15 cellular contexts compared by ENCODE assay signal in the genomic region with DNA sequence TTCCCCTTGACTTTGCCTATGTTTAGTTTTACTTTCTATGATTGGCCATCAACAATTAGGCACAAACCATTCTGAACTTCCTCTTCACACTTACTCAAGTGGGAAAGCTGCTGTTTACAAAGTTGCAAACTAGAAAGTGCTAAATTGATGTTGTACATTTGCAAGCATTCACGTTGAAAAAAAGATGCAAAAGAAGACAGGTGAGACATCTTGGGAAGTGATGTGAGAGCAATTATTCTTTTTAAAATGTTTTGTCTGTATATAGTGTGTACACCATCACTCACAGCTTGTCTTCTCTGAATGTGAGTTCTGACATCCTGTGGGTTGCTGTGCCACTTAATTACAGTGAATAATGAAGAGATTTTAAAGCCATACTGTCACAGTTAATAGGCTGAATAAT.
"Had no signal": no experiment of that assay in that cellular context is flagged by ENCODE, and none has a peak within 500 bp of the region (broad histone marks: within the 10 kb centered on the region; RNA-seq: fewer than 3 reads in every experiment).

No MANE protein-coding gene starts in this region.

- H3K4me1 ChIP-seq: esophagus muscularis mucosa, neural progenitor cell, right lobe of liver, suprapubic skin had no signal

- H3K27ac ChIP-seq: brain microvascular endothelial cell, esophagus muscularis mucosa, neural progenitor cell, ovary, right lobe of liver, suprapubic skin had no signal

- H3K9ac ChIP-seq: neural progenitor cell had no signal

- H3K36me3 ChIP-seq: brain microvascular endothelial cell, esophagus muscularis mucosa, neural progenitor cell, ovary, right lobe of liver, suprapubic skin had no signal

- H3K9me3 ChIP-seq: esophagus muscularis mucosa, ovary, right lobe of liver, suprapubic skin had no signal

- H3K4me3 ChIP-seq: esophagus muscularis mucosa, lung, neural progenitor cell, ovary, right lobe of liver, smooth muscle cell, suprapubic skin had no signal

- H3K27me3 ChIP-seq: brain microvascular endothelial cell, esophagus muscularis mucosa, neural progenitor cell, ovary, right lobe of liver, suprapubic skin had no signal

- H3K4me2 ChIP-seq: neural progenitor cell, smooth muscle cell had no signal

- DNase-seq: activated B cell treated with CpG ODN at 0.5 μM for 24 hours; activated CD4-positive, alpha-beta T cell treated with anti-CD3 and anti-CD28 coated beads, Interleukin-2, amount 10 ng/mL, durations not matched to agents 7 days and 5 days; anterior cingulate cortex; brain microvascular endothelial cell; cortex of kidney; effector CD4-positive, alpha-beta T cell; islet precursor cell; ovary; right lobe of liver; trophoblast cell had no signal

- ATAC-seq: right lobe of liver had no signal

- H2AFZ ChIP-seq: neural progenitor cell had no signal
